27 cellular contexts compared by ENCODE assay signal in genomic region chr6:77334093-77334492, GRCh38.
"Had no signal": no experiment of that assay in that cellular context is flagged by ENCODE, and none has a peak within 500 bp of the region (broad histone marks: within the 10 kb centered on the region; RNA-seq: fewer than 3 reads in every experiment).

No MANE protein-coding gene starts in this region.

- H3K27ac Mint-ChIP-seq: stimulated activated effector memory CD8-positive, alpha-beta T cell treated with anti-CD3 and anti-CD28 coated beads, Interleukin-12 subunit alpha, Interleukin-12 subunit beta, amount 100 ng/mL, for 72 hours; stimulated activated naive B cell treated with anti-CD40 and anti-IgM and Interleukin-4, amounts not matched to agents 10 μg/mL and 1 μg/mL and 100 μg/mL, for 72 hours; stimulated activated naive CD8-positive, alpha-beta T cell treated with anti-CD3 and anti-CD28 coated beads, Interleukin-15, amount 100 ng/mL, for 72 hours; stimulated activated naive CD8-positive, alpha-beta T cell treated with anti-CD3 and anti-CD28 coated beads, Interleukin-15, Interleukin-2, amounts not matched to agents 100 ng/mL and 50 ng/mL, for 24 hours; type B pancreatic cell had no signal

- H3K36me3 Mint-ChIP-seq: stimulated activated effector memory CD8-positive, alpha-beta T cell treated with anti-CD3 and anti-CD28 coated beads, Interleukin-12 subunit alpha, Interleukin-12 subunit beta, amount 100 ng/mL, for 72 hours; stimulated activated naive B cell treated with anti-CD40 and anti-IgM and Interleukin-4, amounts not matched to agents 10 μg/mL and 1 μg/mL and 100 μg/mL, for 72 hours; type B pancreatic cell had no signal

- H3K4me3 Mint-ChIP-seq: stimulated activated effector memory CD8-positive, alpha-beta T cell treated with anti-CD3 and anti-CD28 coated beads, Interleukin-12 subunit alpha, Interleukin-12 subunit beta, amount 100 ng/mL, for 72 hours; stimulated activated naive B cell treated with anti-CD40 and anti-IgM and Interleukin-4, amounts not matched to agents 10 μg/mL and 1 μg/mL and 100 μg/mL, for 72 hours; stimulated activated naive CD8-positive, alpha-beta T cell treated with anti-CD3 and anti-CD28 coated beads, Interleukin-15, amount 100 ng/mL, for 72 hours; stimulated activated naive CD8-positive, alpha-beta T cell treated with anti-CD3 and anti-CD28 coated beads, Interleukin-15, Interleukin-2, amounts not matched to agents 100 ng/mL and 50 ng/mL, for 24 hours; type B pancreatic cell had no signal

- DNase-seq: stimulated activated CD4-positive, alpha-beta T cell treated with anti-CD3 and anti-CD28 coated beads, Interleukin-1b, Interleukin-23, amount 100 ng/mL, for 48 hours; stimulated activated CD4-positive, alpha-beta T cell treated with anti-CD3 and anti-CD28 coated beads, Interleukin-4, amount 100 ng/mL, for 1 hour; stimulated activated CD4-positive, alpha-beta T cell treated with anti-CD3 and anti-CD28 coated beads, Interleukin-4, amount 100 ng/mL, for 24 hours; stimulated activated CD4-positive, alpha-beta T cell treated with anti-CD3 and anti-CD28 coated beads, Interleukin-4, amount 100 ng/mL, for 4 hours; stimulated activated CD8-positive, alpha-beta memory T cell treated with anti-CD3 and anti-CD28 coated beads, Interleukin-4, amount 100 ng/mL, for 48 hours; stimulated activated naive B cell treated with anti-CD40 and anti-IgM and Interleukin-4, amounts not matched to agents 10 μg/mL and 1 μg/mL and 100 μg/mL, for 72 hours; stimulated activated naive CD4-positive, alpha-beta T cell; stimulated activated naive CD4-positive, alpha-beta T cell treated with Interleukin-2 at 50 U/mL for 16 hours; stimulated activated naive CD8-positive, alpha-beta T cell treated with anti-CD3 and anti-CD28 coated beads, Interleukin-15, amount 100 ng/mL, for 72 hours; stimulated activated naive CD8-positive, alpha-beta T cell treated with anti-CD3 and anti-CD28 coated beads, Interleukin-15, Interleukin-2, amounts not matched to agents 100 U/mL and 50 U/mL, for 24 hours; stomach; substantia nigra; testis; thyroid gland; tibial artery; transverse colon; trophoblast cell; upper lobe of left lung; upper lobe of right lung; uterus had no signal

- H3K36me3 ChIP-seq: stomach, suprapubic skin, thoracic aorta, thyroid gland, tibial artery, tibial nerve, transverse colon, upper lobe of left lung, upper lobe of right lung, uterus, vagina had no signal

- ATAC-seq: stimulated activated effector memory CD8-positive, alpha-beta T cell treated with anti-CD3 and anti-CD28 coated beads, Interleukin-12 subunit alpha, Interleukin-12 subunit beta, amount 100 ng/mL, for 72 hours; stimulated activated naive CD8-positive, alpha-beta T cell treated with anti-CD3 and anti-CD28 coated beads, Interleukin-15, amount 100 ng/mL, for 72 hours; stimulated activated naive CD8-positive, alpha-beta T cell treated with anti-CD3 and anti-CD28 coated beads, Interleukin-15, Interleukin-2, amounts not matched to agents 100 U/mL and 50 U/mL, for 24 hours; upper lobe of right lung had no signal

- H3K9me3 ChIP-seq: testis, thyroid gland, upper lobe of right lung, uterus, vagina had no signal

- H3K27ac ChIP-seq: stomach, suprapubic skin, testis, thoracic aorta, thyroid gland, tibial artery, tibial nerve, transverse colon, upper lobe of left lung, upper lobe of right lung, uterus, vagina had no signal

- H3K4me1 ChIP-seq: stomach, suprapubic skin, testis, thyroid gland, tibial nerve, transverse colon, upper lobe of left lung, upper lobe of right lung, uterus, vagina had no signal

- H3K27me3 Mint-ChIP-seq: stimulated activated naive B cell treated with anti-CD40 and anti-IgM and Interleukin-4, amounts not matched to agents 10 μg/mL and 1 μg/mL and 100 μg/mL, for 72 hours; stimulated activated naive CD8-positive, alpha-beta T cell treated with anti-CD3 and anti-CD28 coated beads, Interleukin-15, amount 100 ng/mL, for 72 hours; stimulated activated naive CD8-positive, alpha-beta T cell treated with anti-CD3 and anti-CD28 coated beads, Interleukin-15, Interleukin-2, amounts not matched to agents 100 ng/mL and 50 ng/mL, for 24 hours; type B pancreatic cell had no signal

- H3K4me1 Mint-ChIP-seq: stimulated activated effector memory CD8-positive, alpha-beta T cell treated with anti-CD3 and anti-CD28 coated beads, Interleukin-12 subunit alpha, Interleukin-12 subunit beta, amount 100 ng/mL, for 72 hours; stimulated activated naive B cell treated with anti-CD40 and anti-IgM and Interleukin-4, amounts not matched to agents 10 μg/mL and 1 μg/mL and 100 μg/mL, for 72 hours; stimulated activated naive CD8-positive, alpha-beta T cell treated with anti-CD3 and anti-CD28 coated beads, Interleukin-15, amount 100 ng/mL, for 72 hours had no signal

- H3K27me3 ChIP-seq: stomach, suprapubic skin, testis, thyroid gland, tibial artery, tibial nerve, transverse colon, upper lobe of left lung, upper lobe of right lung, uterus, vagina had no signal

- H3K4me3 ChIP-seq: stomach, suprapubic skin, testis, thoracic aorta, thyroid gland, tibial artery, tibial nerve, transverse colon, upper lobe of left lung, upper lobe of right lung, uterus, vagina had no signal
